ENCODE assay signal across 14 cellular contexts in the genomic region with DNA sequence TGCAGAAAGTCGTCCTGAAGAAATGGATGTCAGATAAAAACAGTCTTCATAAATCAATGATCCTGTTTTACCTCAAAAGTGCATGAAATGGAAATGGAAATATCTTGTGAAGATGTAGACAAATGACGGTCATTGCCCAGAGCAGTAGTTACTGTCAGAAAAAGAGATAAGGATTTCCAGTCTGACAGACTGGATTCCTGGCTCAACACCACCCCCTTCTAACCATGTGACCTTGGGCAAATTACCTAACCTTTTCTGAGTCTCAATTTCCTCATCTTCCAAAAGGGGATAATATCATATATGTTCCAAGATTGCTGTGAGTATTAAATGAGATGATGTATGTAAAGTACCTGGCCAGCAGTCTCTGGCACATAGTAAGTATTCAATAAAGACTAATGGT. TPM values are rescaled to one million over a fixed set of nuclear protein-coding genes. Genes with fewer than 3 reads are reported as not detected.
"Had no signal": no experiment of that assay in that cellular context is flagged by ENCODE, and none has a peak within 500 bp of the region (broad histone marks: within the 10 kb centered on the region; RNA-seq: fewer than 3 reads in every experiment).

No MANE protein-coding gene starts in this region.

- DNase-seq: Kasumi-1, MM.1S, NCI-H1092 treated with DMSO at 0.1 percent for 48 hours, NCI-H1436, NCI-H187, NCI-H2029, NCI-H2227 treated with DMSO at 0.1 percent for 48 hours, NCI-H526 treated with DMSO at 0.1 percent for 48 hours, NCI-H774, Right ventricle myocardium superior, RPMI8226, SIG-M5 had no signal

- FAIRE-seq: RCC 7860 had no signal

RNA-seq across cellular contexts. Expression of a gene that starts 32.9 kb away (rescaled TPM):
- total RNA-seq: SJSA1 had no signal
